In the genomic region with DNA sequence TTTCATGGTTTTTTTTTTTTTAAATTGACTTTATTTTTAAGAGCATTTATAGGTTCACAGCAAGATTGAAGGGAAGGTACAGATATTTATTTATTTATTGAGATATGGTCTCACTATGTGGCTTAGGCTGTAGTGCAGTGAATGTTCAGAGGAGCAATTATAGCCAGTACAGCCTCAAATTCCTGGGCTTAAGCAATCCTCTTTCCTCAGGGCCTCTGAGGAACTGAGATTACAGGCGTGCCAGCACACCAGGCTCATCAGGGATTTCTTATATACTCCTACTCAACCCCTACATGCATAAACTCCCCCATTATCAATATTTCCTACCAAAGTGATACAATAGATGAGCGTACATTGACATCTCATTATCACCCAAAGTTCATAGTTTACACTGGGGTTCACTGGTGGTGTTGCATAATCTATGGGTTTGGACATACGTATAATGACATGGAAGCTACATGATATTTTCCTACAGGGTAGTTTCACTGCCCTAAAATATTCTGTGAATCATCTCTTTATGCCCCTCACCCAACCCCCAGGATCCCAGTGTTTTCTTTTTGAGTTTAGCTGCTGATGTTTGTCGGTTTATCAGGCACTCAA, we compare ENCODE assay signal across 14 cellular contexts. TPM values are rescaled to one million over a fixed set of nuclear protein-coding genes. Genes with fewer than 3 reads are reported as not detected.
DNase-seq lines count a peak whose midpoint lies in the region; ATAC-seq and TF ChIP-seq lines count a peak whose summit lies in the region.
"Had no signal": no experiment of that assay in that cellular context is flagged by ENCODE, and none has a peak within 500 bp of the region (broad histone marks: within the 10 kb centered on the region; RNA-seq: fewer than 3 reads in every experiment).

No MANE protein-coding gene starts in this region.

- ATAC-seq in T-cell (replicated peaks in 1 of 4) (no peak), right lobe of liver (peak in 2 of 4 donors; percentile 3 to 11), HG03280 (IDR thresholded peaks at IDR 0.05; ENCODE audit: unreplicated experiment) (no peak)

- H3K27me3 Mint-ChIP-seq in CD4-positive, alpha-beta memory T cell, result no peaks in the 10 kb centered on the region
- H3K27me3 Mint-ChIP-seq in T-cell (no peaks in the 10 kb centered on the region), chondrocyte (ENCODE audit: low read depth) (no peaks in the 10 kb centered on the region)

- no peak for TF ChIP-seq CTCF in chondrocyte (IDR thresholded peaks at IDR 0.05)
- no peak for TF ChIP-seq CTCF in right lobe of liver (IDR thresholded peaks at IDR 0.05)

- no peaks in the 10 kb centered on the region for H3K36me3 ChIP-seq in CD4-positive, alpha-beta memory T cell (ENCODE audit: insufficient read depth, low read length)
- no peaks in the 10 kb centered on the region for H3K36me3 ChIP-seq in right lobe of liver
- H3K36me3 ChIP-seq in HAP-1 (replicated peaks), result no peaks in the 10 kb centered on the region
- H3K36me3 ChIP-seq: Peyer's patch had no signal

- H3K27ac Mint-ChIP-seq in CD4-positive, alpha-beta memory T cell, result peak overlapping the region; percentile 47 to 86 (median 79)
- H3K27ac Mint-ChIP-seq in T-cell (peak overlapping the region; percentile 46 to 76), chondrocyte (ENCODE audit: unreplicated experiment) (peak overlapping the region; percentile 5)
- H3K27ac Mint-ChIP-seq: activated B cell treated with CpG ODN at 0.5 μM for 24 hours had no signal

- H3K4me1 Mint-ChIP-seq in CD4-positive, alpha-beta memory T cell, result peaks cover 69 to 100% (median 85%) of the 10 kb centered on the region in 4 donors
- H3K4me1 Mint-ChIP-seq in T-cell (peaks cover 90 to 94% (median 94%) of the 10 kb centered on the region in 3 donors), chondrocyte (ENCODE audit: low read depth) (peaks cover 41% of the 10 kb centered on the region)

- H3K4me1 ChIP-seq in CD4-positive, alpha-beta memory T cell (ENCODE audit: insufficient read depth, low read length), result peaks cover 97% of the 10 kb centered on the region
- H3K4me1 ChIP-seq in right lobe of liver, result peaks cover 0 to 59% (median 26%) of the 10 kb centered on the region in 4 donors
- no peaks in the 10 kb centered on the region for H3K4me1 ChIP-seq in HAP-1
- H3K4me1 ChIP-seq: Peyer's patch had no signal

- H3K9me3 ChIP-seq in CD4-positive, alpha-beta memory T cell (ENCODE audit: control insufficient read depth in 1 of 2, low read length in 2 of 2), result no peaks in the 10 kb centered on the region
- H3K9me3 ChIP-seq in right lobe of liver, result no peaks in the 10 kb centered on the region
- no peaks in the 10 kb centered on the region; the same call in 1 of the 2 replicates for H3K9me3 ChIP-seq in HAP-1
- H3K9me3 ChIP-seq: Peyer's patch had no signal

- CTCF ChIA-PET in CD4-positive, alpha-beta memory T cell (lab: Charles Lee; ENCODE audit: partially characterized antibody), result interaction anchor here (1.2 kb wide), 1 partner anchor 479 kb away, joined by 3 read pairs; no protein-coding TSS in a partner anchor
- CTCF ChIA-PET in T-cell (lab: Charles Lee), result interaction anchor here in 1 of 2 donors (0.6 kb wide), 1 partner anchor 709 kb away, joined by 3 read pairs; no protein-coding TSS in a partner anchor

- H3K27me3 ChIP-seq in CD4-positive, alpha-beta memory T cell (ENCODE audit: insufficient read depth, low read length), result no peaks in the 10 kb centered on the region
- H3K27me3 ChIP-seq in right lobe of liver (no peaks in the 10 kb centered on the region), HAP-1 (ENCODE audit: low read depth) (no peaks in the 10 kb centered on the region)
- H3K27me3 ChIP-seq: Peyer's patch had no signal

- DNase-seq in CD4-positive, alpha-beta memory T cell, result no peak
- DNase-seq in T-cell (no peak), chondrocyte (ENCODE audit: low spot score) (no peak), right lobe of liver (no peak), HAP-1 (ENCODE audit: low spot score in 2 of 2) (no peak)
- DNase-seq in stimulated activated CD4-positive, alpha-beta T cell treated with anti-CD3 and anti-CD28 coated beads, Interleukin-2, amount 100 ng/mL, for 24 hours, result no peak
- DNase-seq: activated B cell treated with CpG ODN at 0.5 μM for 24 hours, C1 segment of cervical spinal cord, foreskin melanocyte, NCI-H2081, Peyer's patch, small intestine, SW 1271 had no signal

- in situ Hi-C loops in HAP-1 (cut with MboI; ENCODE audit: low sequenced_read_pairs), result no loop called here

- H3K9me3 Mint-ChIP-seq in CD4-positive, alpha-beta memory T cell, result no peaks in the 10 kb centered on the region
- H3K9me3 Mint-ChIP-seq in T-cell (no peaks in the 10 kb centered on the region), chondrocyte (ENCODE audit: low read depth) (no peaks in the 10 kb centered on the region)
- H3K9me3 Mint-ChIP-seq: activated B cell treated with CpG ODN at 0.5 μM for 24 hours had no signal

- no peak overlapping the region for H3K4me3 ChIP-seq in CD4-positive, alpha-beta memory T cell (ENCODE audit: low read length in 2 of 2)
- H3K4me3 ChIP-seq in right lobe of liver (no peak overlapping the region), HAP-1 (no peak overlapping the region)
- H3K4me3 ChIP-seq: Peyer's patch had no signal

- peak overlapping the region in 5 of 8 donors; percentile 24 to 63 (median 47) for H3K4me3 Mint-ChIP-seq in CD4-positive, alpha-beta memory T cell
- H3K4me3 Mint-ChIP-seq in T-cell (peak overlapping the region in 1 of 3 donors; percentile 10), chondrocyte (ENCODE audit: unreplicated experiment) (no peak overlapping the region)
- H3K4me3 Mint-ChIP-seq: activated B cell treated with CpG ODN at 0.5 μM for 24 hours had no signal

- H3K36me3 Mint-ChIP-seq in CD4-positive, alpha-beta memory T cell, result peaks cover 10 to 20% of the 10 kb centered on the region in 2 donors
- H3K36me3 Mint-ChIP-seq in T-cell (peaks cover 19% of the 10 kb centered on the region), chondrocyte (ENCODE audit: low read depth) (peaks cover 5% of the 10 kb centered on the region)

- intact Hi-C loops in CD4-positive, alpha-beta memory T cell (cut with micrococcal nuclease), result no loop called here
- intact Hi-C loops in right lobe of liver (cut with DNase I), result no loop called here

- no peak for TF ChIP-seq POLR2A in right lobe of liver (IDR thresholded peaks at IDR 0.05)

- POLR2A ChIA-PET in CD4-positive, alpha-beta memory T cell (lab: Charles Lee; ENCODE audit: partially characterized antibody), result interaction anchor here (0.9 kb wide), 1 partner anchor 33 kb away, joined by 4 read pairs; a partner anchor contains a TSS
- POLR2A ChIA-PET in T-cell (lab: Charles Lee), result interaction anchor here in 1 of 2 donors (0.7 kb wide), 1 partner anchor 111 kb away, joined by 10 read pairs; no protein-coding TSS in a partner anchor

- peak overlapping the region; percentile 18 for H3K27ac ChIP-seq in CD4-positive, alpha-beta memory T cell (ENCODE audit: low read depth, low read length)
- peak overlapping the region; percentile 3 to 48 (median 27) for H3K27ac ChIP-seq in right lobe of liver
- H3K27ac ChIP-seq: Peyer's patch had no signal

- WGBS in right lobe of liver (ENCODE audit: insufficient coverage, low coverage, low lambda C conversion rate, missing lambda C conversion rate), result 34% methylated on average over 4 of the region's 4 CpGs

RNA-seq across cellular contexts. Expression of a gene that starts 33.5 kb away (rescaled TPM):
- total RNA-seq in CD4-positive, alpha-beta memory T cell, result 10 to 100 TPM; 38.8 to 40.5 TPM
- polyA plus RNA-seq in CD4-positive, alpha-beta memory T cell, result 10 to 100 TPM in 1 of 2 donors, 1 to 10 TPM in 1; 6.0 to 12.4 TPM
- total RNA-seq in T-cell, result 10 to 100 TPM; 12.9 to 35.1 (median 25.1) TPM
- total RNA-seq in chondrocyte, result 25.6 to 45.6 TPM (median 27.1 TPM) in 3 replicates
- total RNA-seq in right lobe of liver, result 10 to 100 TPM; 22.5 to 36.6 (median 28.2) TPM

Comparison
In these comparisons a context has a peak if more than half of its experiments do, and no peak if none do; other contexts are left out.
1. H3K27ac Mint-ChIP-seq: peak in every context shown above with its lines; median percentile 79 in CD4-positive, alpha-beta memory T cell; 61 in T-cell; 5 in chondrocyte.